In genomic region chr16:20555648-20556047, GRCh38 we compare ENCODE assay signal across 17 cellular contexts. TPM values are rescaled to one million over a fixed set of nuclear protein-coding genes. Genes with fewer than 3 reads are reported as not detected.
DNase-seq lines count a peak whose midpoint lies in the region; ATAC-seq, FAIRE-seq and TF ChIP-seq lines count a peak whose summit lies in the region.
"Not testable (repeated sequence)": the region's sequence is repeated elsewhere in the genome, so short reads cannot be mapped to it uniquely, and the experiment has no call there.
"Had no signal": no experiment of that assay in that cellular context is flagged by ENCODE, and none has a peak within 500 bp of the region (broad histone marks: within the 10 kb centered on the region; RNA-seq: fewer than 3 reads in every experiment).

No MANE protein-coding gene starts in this region.

- FAIRE-seq in A549 (lab: Jason Lieb, UNC); HepG2 (lab: Jason Lieb, UNC): not testable (repeated sequence)
- FAIRE-seq in GM12878 (lab: Jason Lieb, UNC) (peak; percentile 7), H1 (lab: Jason Lieb, UNC) (peak; percentile 39), endothelial cell of umbilical vein (lab: Jason Lieb, UNC) (peak; percentile 12), islet of Langerhans (lab: Jason Lieb, UNC) (peak; percentile 17)

- H3K9ac ChIP-seq in GM12878 (ENCODE audit: control insufficient read depth, insufficient read depth, low read length); H1 (replicated peaks in 1 of 4; ENCODE audit: extremely low read depth in 1 of 4, low read depth in 3 of 4, low read length in 3 of 4); endothelial cell of umbilical vein (replicated peaks; ENCODE audit: extremely low read depth, insufficient read depth, low read length); HepG2 (ENCODE audit: insufficient read depth, low read depth, low read length): not testable (repeated sequence)

- not testable (repeated sequence) for H3K9me1 ChIP-seq in endothelial cell of umbilical vein (replicated peaks; ENCODE audit: control insufficient read depth, extremely low read depth, insufficient read depth, low read length)

- not testable (repeated sequence) for H2BK15ac ChIP-seq in H1 (ENCODE audit: low read length)

- H3K56ac ChIP-seq in H1 (replicated peaks; ENCODE audit: insufficient read length, low read depth, low read length): not testable (repeated sequence)

- H3K27ac Mint-ChIP-seq in GM23338: not testable (repeated sequence)

- intact Hi-C loops in GM12878 (cut with micrococcal nuclease; ENCODE audit: unreplicated experiment); endothelial cell of umbilical vein (cut with micrococcal nuclease): not testable (repeated sequence)
- intact Hi-C loops in HepG2 (cut with micrococcal nuclease; ENCODE audit: unreplicated experiment): loop anchor here (10.0 kb wide), 1 partner anchor 139 kb away; the partner anchor contains the start of gene ACSM1

- SMC1A ChIA-PET in GM12878 (lab: Charles Lee; ENCODE audit: uncharacterized antibody, unreplicated experiment): not testable (repeated sequence)

- CTCF ChIA-PET in A549 (lab: Yijun Ruan, JAX); HEK293 (lab: Yijun Ruan, JAX); GM12878 (lab: Yijun Ruan, JAX); H1 (lab: Charles Lee; ENCODE audit: partially characterized antibody); endothelial cell of umbilical vein (lab: Charles Lee); HepG2 (lab: Yijun Ruan, JAX; ENCODE audit: low intra/inter-chr PET ratio, low total read pairs): not testable (repeated sequence)

- in situ Hi-C loops in GM12878 (cut with MboI); HepG2 (cut with HindIII; ENCODE audit: extremely low pct_ligation_motif_present, low pct_unique_long_range_greater_than_20kb): not testable (repeated sequence)

- H3K27me3 Mint-ChIP-seq in GM23338 (ENCODE audit: insufficient read depth, low read depth, poor library complexity): not testable (repeated sequence)

- H2AFZ ChIP-seq in GM23338; GM12878 (ENCODE audit: control insufficient read depth, low read depth, low read length); H1 (ENCODE audit: low read length); endothelial cell of umbilical vein (ENCODE audit: low read depth, low read length); HepG2 (ENCODE audit: low read length): not testable (repeated sequence)

- TF ChIP-seq POLR2A in A549 (IDR thresholded peaks at IDR 0.05; ENCODE audit: low read length); GM12878 (IDR thresholded peaks at IDR 0.05; ENCODE audit: low read depth, low read length); H1 (IDR thresholded peaks at IDR 0.05; ENCODE audit: control extremely low read depth in 1 of 2, low read depth in 2 of 2, low read length in 2 of 2); endothelial cell of umbilical vein (IDR thresholded peaks at IDR 0.05; ENCODE audit: low read depth, low read length); HepG2 (IDR thresholded peaks at IDR 0.05; ENCODE audit: insufficient read depth in 1 of 2, low read depth in 2 of 2, low read length in 2 of 2): not testable (repeated sequence)

- not testable (repeated sequence) for TF ChIP-seq RAD21 in A549 (conservative IDR thresholded peaks at IDR 0.05 in 1 of 2, IDR thresholded peaks at IDR 0.05 in 1 of 2); GM12878 (IDR thresholded peaks at IDR 0.05; ENCODE audit: insufficient read depth, low read depth, low read length); H1 (IDR thresholded peaks at IDR 0.05 in 1 of 2, conservative IDR thresholded peaks at IDR 0.05 in 1 of 2; ENCODE audit: low read depth in 2 of 2, low read length in 2 of 2); HepG2 (CRISPR knock-in tag; IDR thresholded peaks at IDR 0.05)

- POLR2A ChIA-PET in A549 (lab: Yijun Ruan, JAX); HEK293 (lab: Yijun Ruan, JAX); GM12878 (lab: Charles Lee); H1 (lab: Charles Lee; ENCODE audit: partially characterized antibody); endothelial cell of umbilical vein (lab: Charles Lee); HepG2 (lab: Yijun Ruan, JAX): not testable (repeated sequence)

- H3K23me2 ChIP-seq in H1 (ENCODE audit: low read depth, low read length): not testable (repeated sequence)

- H4K8ac ChIP-seq in H1 (ENCODE audit: extremely low read depth, insufficient read depth, low read length): not testable (repeated sequence)

- H3K36me3 Mint-ChIP-seq in GM23338 (ENCODE audit: low read depth): not testable (repeated sequence)

- H3K27ac ChIP-seq in A549; GM23338 (ENCODE audit: low read depth); HEK293 (ENCODE audit: extremely low read depth, low read depth, low read length); GM12878 (ENCODE audit: control insufficient read depth, insufficient read depth); H1 (ENCODE audit: low read depth, low read length); endothelial cell of umbilical vein (ENCODE audit: insufficient read depth, low read depth, low read length); HepG2 (ENCODE audit: extremely low read length, insufficient read depth, low read length): not testable (repeated sequence)

- not testable (repeated sequence) for H3K9me2 ChIP-seq in GM23338 (ENCODE audit: insufficient read depth)

- not testable (repeated sequence) for H3K9me3 ChIP-seq in A549; HEK293 (ENCODE audit: control insufficient read depth, insufficient read depth, low read depth, low read length); GM12878 (replicated peaks; ENCODE audit: control insufficient read depth, insufficient read depth, low read length); H1 (ENCODE audit: insufficient read depth in 2 of 2, low read depth in 1 of 2, low read length in 1 of 2); endothelial cell of umbilical vein (replicated peaks; ENCODE audit: control insufficient read depth, insufficient read depth, low read length); HepG2 (ENCODE audit: low read length)

- not testable (repeated sequence) for TF ChIP-seq EP300 in A549 (IDR thresholded peaks at IDR 0.05); GM12878 (IDR thresholded peaks at IDR 0.05; ENCODE audit: borderline replicate concordance in 1 of 2, control insufficient read depth in 1 of 2, low read depth in 2 of 2, low read length in 2 of 2); H1 (IDR thresholded peaks at IDR 0.05; ENCODE audit: borderline replicate concordance in 1 of 2, low read depth in 2 of 2, low read length in 2 of 2); HepG2 (IDR thresholded peaks at IDR 0.05; ENCODE audit: low read depth in 2 of 2, low read length in 2 of 2); HepG2 (CRISPR knock-in tag; IDR thresholded peaks at IDR 0.05; ENCODE audit: borderline replicate concordance)

- not testable (repeated sequence) for H3K79me2 ChIP-seq in GM23338 (replicated peaks; ENCODE audit: insufficient read depth); GM12878 (ENCODE audit: control insufficient read depth, insufficient read depth, low read length); H1 (ENCODE audit: control insufficient read depth in 1 of 2, insufficient read depth in 2 of 2, low read length in 2 of 2); endothelial cell of umbilical vein (ENCODE audit: control insufficient read depth, insufficient read depth, low read length); HepG2 (ENCODE audit: insufficient read depth, low read length)

- peaks cover 20% of the 10 kb centered on the region for H3K9me3 Mint-ChIP-seq in GM23338

- not testable (repeated sequence) for H2BK12ac ChIP-seq in H1 (ENCODE audit: low read depth, low read length)

- H2BK20ac ChIP-seq in H1 (ENCODE audit: low read length): not testable (repeated sequence)

- not testable (repeated sequence) for H2AK5ac ChIP-seq in H1 (ENCODE audit: low read depth, low read length)

- not testable (repeated sequence) for H3K18ac ChIP-seq in H1 (ENCODE audit: extremely low read depth, low read length)

- not testable (repeated sequence) for H3K4me1 ChIP-seq in A549; GM23338 (ENCODE audit: insufficient read depth); HEK293 (ENCODE audit: control insufficient read depth, insufficient read depth, low read length); GM12878 (ENCODE audit: control insufficient read depth, insufficient read depth, low read length); H1 (replicated peaks in 1 of 4; ENCODE audit: control insufficient read depth in 3 of 4, insufficient read depth in 4 of 4, low read length in 3 of 4); endothelial cell of umbilical vein (ENCODE audit: control insufficient read depth, extremely low read depth, insufficient read depth, low read length); HepG2 (ENCODE audit: insufficient read depth, low read length)

- not testable (repeated sequence) for TF ChIP-seq CTCF in A549 (IDR thresholded peaks at IDR 0.05); GM23338 (conservative IDR thresholded peaks at IDR 0.05; ENCODE audit: low read depth in 2 of 2); HEK293 (tag by site-specific recombination; IDR thresholded peaks at IDR 0.05); GM12878 (IDR thresholded peaks at IDR 0.05 in 2 of 3, conservative IDR thresholded peaks at IDR 0.05 in 1 of 3; ENCODE audit: control insufficient read depth in 2 of 3, extremely low read depth in 1 of 3, insufficient read depth in 1 of 3, low read depth in 3 of 3, low read length in 3 of 3); H1 (IDR thresholded peaks at IDR 0.05; ENCODE audit: control extremely low read depth in 1 of 3, insufficient read depth in 1 of 3, low read depth in 1 of 3, low read length in 3 of 3); endothelial cell of umbilical vein (IDR thresholded peaks at IDR 0.05; ENCODE audit: extremely low read depth in 1 of 2, insufficient read depth in 1 of 2, low read depth in 1 of 2, low read length in 2 of 2); HepG2 (CRISPR knock-in tag; IDR thresholded peaks at IDR 0.05)

- H4K20me1 ChIP-seq in GM23338 (replicated peaks; ENCODE audit: insufficient read depth); GM12878 (ENCODE audit: control insufficient read depth, insufficient read depth); H1 (replicated peaks in 1 of 2; ENCODE audit: control insufficient read depth in 1 of 2, insufficient read depth in 2 of 2, low read length in 2 of 2); endothelial cell of umbilical vein (replicated peaks; ENCODE audit: control insufficient read depth, extremely low read depth, insufficient read depth, low read length); HepG2 (ENCODE audit: insufficient read depth, low read length): not testable (repeated sequence)

- H3K23ac ChIP-seq in H1 (ENCODE audit: insufficient read length): not testable (repeated sequence)

- not testable (repeated sequence) for ATAC-seq in A549, GM23338, GM12878, HepG2

- H2BK120ac ChIP-seq in H1 (replicated peaks; ENCODE audit: low read depth, low read length): not testable (repeated sequence)

- WGBS in A549 (ENCODE audit: missing lambda C conversion rate): 4% methylated on average over 2 of the region's 2 CpGs
- WGBS in GM12878 (ENCODE audit: insufficient coverage, insufficient replicate concordance, low lambda C conversion rate, missing lambda C conversion rate): 35% methylated on average over 2 of the region's 2 CpGs
- WGBS in H1 (ENCODE audit: extremely low coverage in 1 of 2, insufficient coverage in 1 of 2, insufficient read length in 1 of 2, insufficient replicate concordance in 2 of 2, low coverage in 1 of 2, low lambda C conversion rate in 2 of 2, missing lambda C conversion rate in 1 of 2), 2 experiments: 98% methylated on average over 2 of the region's 2 CpGs; no CpG with 5 or more reads in 1 of the 2 experiments
- WGBS in HepG2 (ENCODE audit: low lambda C conversion rate): 87% methylated on average over 2 of the region's 2 CpGs

- H3K27me3 ChIP-seq in GM23338 (ENCODE audit: insufficient read depth); GM12878 (replicated peaks in 1 of 2; ENCODE audit: control insufficient read depth in 2 of 2, insufficient read depth in 2 of 2, low read length in 1 of 2); H1 (replicated peaks in 1 of 4; ENCODE audit: control insufficient read depth in 3 of 4, extremely low read depth in 1 of 4, insufficient read depth in 3 of 4, low read length in 3 of 4); endothelial cell of umbilical vein (ENCODE audit: control insufficient read depth in 2 of 2, insufficient read depth in 2 of 2, low read length in 2 of 2); HepG2 (ENCODE audit: control insufficient read depth in 1 of 2, insufficient read depth in 2 of 2, low read length in 2 of 2): not testable (repeated sequence)

- H3K4ac ChIP-seq in H1 (replicated peaks; ENCODE audit: insufficient read length, low read depth, low read length): not testable (repeated sequence)

- not testable (repeated sequence) for DNase-seq in A549 (ENCODE audit: low read depth in 1 of 2, low spot score in 1 of 2); GM23338 (ENCODE audit: low spot score); GM12878 (ENCODE audit: low read depth, low spot score); H1 (ENCODE audit: low read depth in 1 of 2, low spot score in 2 of 2); endothelial cell of umbilical vein (ENCODE audit: low read depth, low spot score); HepG2 (ENCODE audit: low spot score)

- H2BK5ac ChIP-seq in H1 (ENCODE audit: low read depth, low read length): not testable (repeated sequence)

- H4K91ac ChIP-seq in H1 (replicated peaks; ENCODE audit: insufficient read length, low read length): not testable (repeated sequence)

- RAD21 ChIA-PET in GM12878 (lab: Charles Lee; ENCODE audit: unreplicated experiment): not testable (repeated sequence)

- H3F3A ChIP-seq in GM23338 (replicated peaks; ENCODE audit: low read depth): not testable (repeated sequence)

- not testable (repeated sequence) for H3K4me3 Mint-ChIP-seq in GM23338

- not testable (repeated sequence) for H3K4me2 ChIP-seq in A549; GM23338; GM12878 (ENCODE audit: control insufficient read depth, insufficient read depth); H1 (ENCODE audit: insufficient read depth in 1 of 2, low read depth in 2 of 2, low read length in 2 of 2); endothelial cell of umbilical vein (ENCODE audit: insufficient read depth, low read length); HepG2 (ENCODE audit: low read depth, low read length)

- not testable (repeated sequence) for H3K79me1 ChIP-seq in H1 (ENCODE audit: low read depth, low read length)

- H3K14ac ChIP-seq in H1 (ENCODE audit: insufficient read length): not testable (repeated sequence)

- H4K5ac ChIP-seq in H1 (ENCODE audit: insufficient read length, low read depth, low read length): not testable (repeated sequence)

- BruUV-seq in GM12878 (replicated peaks; lab: Mats Ljungman, UMichigan); endothelial cell of umbilical vein (replicated peaks; lab: Mats Ljungman, UMichigan); HepG2 (replicated peaks; lab: Mats Ljungman, UMichigan): not testable (repeated sequence)

- H3K36me3 ChIP-seq in GM23338 (ENCODE audit: insufficient read depth); HEK293 (ENCODE audit: control insufficient read depth in 2 of 2, insufficient read depth in 1 of 2, low read length in 2 of 2); GM12878 (ENCODE audit: control insufficient read depth in 2 of 2, insufficient read depth in 2 of 2, low read length in 1 of 2); H1 (ENCODE audit: control insufficient read depth in 2 of 4, insufficient read depth in 4 of 4, low read length in 3 of 4); endothelial cell of umbilical vein (ENCODE audit: control insufficient read depth in 2 of 2, extremely low read depth in 1 of 2, insufficient read depth in 2 of 2, low read length in 2 of 2); HepG2 (replicated peaks in 1 of 2; ENCODE audit: control insufficient read depth in 1 of 2, insufficient read depth in 2 of 2, low read length in 2 of 2): not testable (repeated sequence)

- H3K4me1 Mint-ChIP-seq in GM23338: not testable (repeated sequence)

- not testable (repeated sequence) for H3K4me3 ChIP-seq in A549; GM23338; HEK293 (ENCODE audit: low read depth, low read length); GM12878; H1 (ENCODE audit: extremely low read depth in 1 of 4, insufficient read depth in 2 of 4, low read depth in 3 of 4, low read length in 4 of 4); endothelial cell of umbilical vein (replicated peaks in 1 of 3; ENCODE audit: insufficient read depth in 1 of 3, low read depth in 1 of 3, low read length in 3 of 3); HepG2 (replicated peaks in 1 of 3; ENCODE audit: insufficient read depth in 1 of 3, low read depth in 2 of 3, low read length in 3 of 3)

- dilution Hi-C loops in endothelial cell of umbilical vein (cut with MboI; ENCODE audit: extremely low pct_ligation_motif_present, low sequenced_read_pairs): not testable (repeated sequence)

RNA-seq across cellular contexts. Expression of gene ACSM2B, which starts 20.5 kb away (rescaled TPM):
- polyA plus RNA-seq in A549 (2011; rRNA removed) (not detected in 2 replicates), A549 (2017; fragmentation: RNase III; extraction: RNeasy Plus Mini Kit Qiagen cat#74134 plus additional on column Dnase treatment) (not detected in 3 replicates), GM23338 (2016; fragmentation: Nextera tagmentation; extraction: Ambion mirVana) (not detected in 2 replicates), GM12878 (2011; rRNA removed) (not detected in 2 replicates), GM12878 (2014; fragmentation: Illumina TruSeq; extraction: Trizol) (not detected in 2 replicates), GM12878 (2014; fragmentation: Nextera tagmentation; extraction: Ambion mirVana) (not detected), GM12878 (2014; rRNA removed) (not detected in 2 replicates), GM12878 (2016; fragmentation: Nextera tagmentation; extraction: Ambion mirVana) (not detected), H1 (2011; rRNA removed) (not detected in 2 replicates), endothelial cell of umbilical vein (0.07 and 0.13 TPM in 2 replicates), HepG2 (2011; rRNA removed) (22.9 and 40.2 TPM in 2 replicates)
- not detected in 2 replicates for polyA plus RNA-seq in A549 (2012; cell fraction: cytosol; rRNA removed)
- not detected in 2 replicates for polyA plus RNA-seq in A549 (2012; cell fraction: nucleus; rRNA removed)
- not detected in 2 replicates for polyA minus RNA-seq in A549 (2011; rRNA and poly(A)+ RNA removed)
- not detected in 2 replicates for total RNA-seq in GM23338 (2014; rRNA removed; shearing (Covaris generic))
- total RNA-seq in GM12878 (2013; cell fraction: nucleolus; rRNA removed): not detected in 2 replicates
- total RNA-seq in GM12878 (2014; rRNA removed) (not detected in 2 replicates), GM12878 (2014; rRNA removed; fragmentation: Illumina TruSeq; extraction: Trizol) (not detected in 2 replicates), GM12878 (2021) (0.13 TPM in 1 of 2 replicates, not detected in the other), endothelial cell of umbilical vein (not detected in 2 replicates), HepG2 (2016; rRNA removed; fragmentation: Illumina TruSeq; extraction: Trizol) (15.0 and 34.0 TPM in 2 replicates)
- not detected for polyA plus RNA-seq in GM12878 (2011; ENCODE audit: low read depth)
- not detected in 2 replicates for polyA plus RNA-seq in GM12878 (2011; cell fraction: cytosol; rRNA removed)
- not detected in 2 replicates for polyA plus RNA-seq in GM12878 (2011; cell fraction: nucleus; rRNA removed)
- not detected in 2 replicates for polyA plus RNA-seq in GM12878 (2012)
- polyA minus RNA-seq in GM12878 (2011; rRNA and poly(A)+ RNA removed): not detected in 2 replicates
- not detected in 2 replicates for polyA minus RNA-seq in GM12878 (2011; cell fraction: cytosol; rRNA and poly(A)+ RNA removed)
- not detected in 2 replicates for polyA minus RNA-seq in GM12878 (2011; cell fraction: nucleus; rRNA and poly(A)+ RNA removed)
- total RNA-seq in H1 (2021; fragmentation: NEBNext Ultra II Directional; extraction: Animal tissue kit (Norgen Biotek cat#: 25700)): not detected in 2 replicates
- not detected for polyA plus RNA-seq in H1 (2011; cell fraction: cytosol; rRNA removed)
- not detected for polyA plus RNA-seq in H1 (2011; cell fraction: nucleus; rRNA removed)
- polyA plus RNA-seq in H1 (2012, experiment 1 of 2): not detected in 4 replicates
- polyA plus RNA-seq in H1 (2012, experiment 2 of 2): not detected
- not detected for polyA plus RNA-seq in H1 (2013, experiment 1 of 2)
- polyA plus RNA-seq in H1 (2013, experiment 2 of 2): not detected
- not detected in 2 replicates for polyA minus RNA-seq in H1 (2011; rRNA and poly(A)+ RNA removed)
- polyA minus RNA-seq in H1 (2011; cell fraction: cytosol; rRNA and poly(A)+ RNA removed): not detected
- polyA minus RNA-seq in H1 (2011; cell fraction: nucleus; rRNA and poly(A)+ RNA removed): not detected
- polyA plus RNA-seq in endothelial cell of umbilical vein (2011; cell fraction: cytosol; rRNA removed): 0.05 and 0.13 TPM in 2 replicates
- 0.13 and 0.31 TPM in 2 replicates for polyA plus RNA-seq in endothelial cell of umbilical vein (2011; cell fraction: nucleus; rRNA removed)
- polyA plus RNA-seq in endothelial cell of umbilical vein (2012): not detected in 2 replicates
- not detected in 2 replicates for polyA minus RNA-seq in endothelial cell of umbilical vein
- not detected for polyA minus RNA-seq in endothelial cell of umbilical vein (2011; cell fraction: cytosol; rRNA and poly(A)+ RNA removed)
- polyA minus RNA-seq in endothelial cell of umbilical vein (2011; cell fraction: nucleus; rRNA and poly(A)+ RNA removed): 0.34 TPM in 1 of 2 replicates, not detected in the other
- total RNA-seq in HepG2 (2016; cell fraction: cytosol; rRNA removed; fragmentation: Illumina TruSeq; extraction: Trizol; ENCODE audit: low read depth): 5.5 and 6.5 TPM in 2 replicates
- 19.5 and 36.0 TPM in 2 replicates for total RNA-seq in HepG2 (2016; cell fraction: insoluble cytoplasmic fraction; rRNA removed; fragmentation: Illumina TruSeq; extraction: Trizol)
- total RNA-seq in HepG2 (2016; cell fraction: membrane; rRNA removed; fragmentation: Illumina TruSeq; extraction: Trizol): 8.9 and 11.3 TPM in 2 replicates
- total RNA-seq in HepG2 (2016; cell fraction: nucleus; rRNA removed; fragmentation: Illumina TruSeq; extraction: Trizol): 37.3 and 45.6 TPM in 2 replicates
- 10.5 and 27.9 TPM in 2 replicates for polyA plus RNA-seq in HepG2 (2011; cell fraction: cytosol; rRNA removed)
- polyA plus RNA-seq in HepG2 (2011; cell fraction: nucleus; rRNA removed): 35.6 and 72.2 TPM in 2 replicates
- 58.0 and 62.3 TPM in 2 replicates for polyA plus RNA-seq in HepG2 (2012)
- 5.2 and 7.3 TPM in 2 replicates for polyA plus RNA-seq in HepG2 (2016; cell fraction: cytosol; fragmentation: Illumina TruSeq; extraction: Trizol; ENCODE audit: low read depth)
- 17.2 and 18.9 TPM in 2 replicates for polyA plus RNA-seq in HepG2 (2016; cell fraction: insoluble cytoplasmic fraction; fragmentation: Illumina TruSeq; extraction: Trizol; ENCODE audit: low read depth)
- 9.8 and 10.3 TPM in 2 replicates for polyA plus RNA-seq in HepG2 (2016; cell fraction: membrane; fragmentation: Illumina TruSeq; extraction: Trizol; ENCODE audit: low read depth)
- polyA plus RNA-seq in HepG2 (2016; cell fraction: nucleus; fragmentation: Illumina TruSeq; extraction: Trizol; ENCODE audit: insufficient read depth, low read depth): 60.5 and 62.9 TPM in 2 replicates
- 14.5 TPM in 1 of 2 replicates, not detected in the other for polyA minus RNA-seq in HepG2 (2011; rRNA and poly(A)+ RNA removed; ENCODE audit: low replicate concordance)
- polyA minus RNA-seq in HepG2 (2011; cell fraction: cytosol; rRNA and poly(A)+ RNA removed): 3.7 and 13.8 TPM in 2 replicates
- 51.1 and 85.3 TPM in 2 replicates for polyA minus RNA-seq in HepG2 (2011; cell fraction: nucleus; rRNA and poly(A)+ RNA removed)
- total RNA-seq: A172; A673; CD4-positive, alpha-beta memory T cell; CD4-positive, CD25-positive, alpha-beta regulatory T cell; CD8-positive, alpha-beta memory T cell; Daoy; G401 had no signal
- polyA plus RNA-seq: AG04450; CD14-positive monocyte; CD4-positive, alpha-beta memory T cell; CD4-positive, CD25-positive, alpha-beta regulatory T cell; CD8-positive, alpha-beta memory T cell had no signal
